15 cellular contexts compared by ENCODE assay signal in genomic region chr1:70195342-70195741, GRCh38.
DNase-seq lines count a peak whose midpoint lies in the region; ATAC-seq lines count a peak whose summit lies in the region.
"Had no signal": no experiment of that assay in that cellular context is flagged by ENCODE, and none has a peak within 500 bp of the region (broad histone marks: within the 10 kb centered on the region; RNA-seq: fewer than 3 reads in every experiment).

No MANE protein-coding gene starts in this region.

- no peaks in the 10 kb centered on the region for H3K27me3 Mint-ChIP-seq in stimulated activated naive B cell treated with anti-CD40 and anti-IgM and Interleukin-4, amounts not matched to agents 10 μg/mL and 1 μg/mL and 100 μg/mL, for 72 hours
- no peaks in the 10 kb centered on the region for H3K27me3 Mint-ChIP-seq in activated T-cell treated with anti-CD3 and anti-CD28 coated beads, Interleukin-2, amount 50 U/mL, for 24 hours
- H3K27me3 Mint-ChIP-seq: activated CD4-positive, alpha-beta T cell treated with anti-CD3 and anti-CD28 coated beads, Interleukin-2, amount 10 ng/mL, durations not matched to agents 7 days and 5 days had no signal

- ATAC-seq in GM19372 (IDR thresholded peaks at IDR 0.05; ENCODE audit: low read depth, unreplicated experiment) = peak; percentile 85
- ATAC-seq in HG02623 (IDR thresholded peaks at IDR 0.05; ENCODE audit: unreplicated experiment) = peak; percentile 73
- ATAC-seq in HG03378 (IDR thresholded peaks at IDR 0.05; ENCODE audit: unreplicated experiment) = peak; percentile 81
- peak in 1 of 2 donors; percentile 58 for ATAC-seq in stimulated activated naive B cell treated with anti-CD40 and anti-IgM and Interleukin-4, amounts not matched to agents 10 μg/mL and 1 μg/mL and 100 μg/mL, for 72 hours (replicated peaks)
- ATAC-seq in HG02870 (IDR thresholded peaks at IDR 0.05; ENCODE audit: unreplicated experiment) = no peak
- ATAC-seq: left cardiac atrium, pancreas had no signal

- peaks cover 4 to 12% of the 10 kb centered on the region in 2 donors for H3K36me3 Mint-ChIP-seq in stimulated activated naive B cell treated with anti-CD40 and anti-IgM and Interleukin-4, amounts not matched to agents 10 μg/mL and 1 μg/mL and 100 μg/mL, for 72 hours
- peaks cover 22% of the 10 kb centered on the region for H3K36me3 Mint-ChIP-seq in activated T-cell treated with anti-CD3 and anti-CD28 coated beads, Interleukin-2, amount 50 U/mL, for 24 hours (ENCODE audit: low read depth)

- H3K9me3 Mint-ChIP-seq in stimulated activated naive B cell treated with anti-CD40 and anti-IgM and Interleukin-4, amounts not matched to agents 10 μg/mL and 1 μg/mL and 100 μg/mL, for 72 hours = no peaks in the 10 kb centered on the region
- no peaks in the 10 kb centered on the region for H3K9me3 Mint-ChIP-seq in activated T-cell treated with anti-CD3 and anti-CD28 coated beads, Interleukin-2, amount 50 U/mL, for 24 hours
- H3K9me3 Mint-ChIP-seq: activated CD4-positive, alpha-beta T cell treated with anti-CD3 and anti-CD28 coated beads, Interleukin-2, amount 10 ng/mL, durations not matched to agents 7 days and 5 days had no signal

- peaks cover 2 to 7% of the 10 kb centered on the region in 2 donors for H3K4me1 Mint-ChIP-seq in stimulated activated naive B cell treated with anti-CD40 and anti-IgM and Interleukin-4, amounts not matched to agents 10 μg/mL and 1 μg/mL and 100 μg/mL, for 72 hours
- H3K4me1 Mint-ChIP-seq in activated T-cell treated with anti-CD3 and anti-CD28 coated beads, Interleukin-2, amount 50 U/mL, for 24 hours (ENCODE audit: low read depth) = peaks cover 20% of the 10 kb centered on the region
- H3K4me1 Mint-ChIP-seq: CD14-positive monocyte had no signal

- peak overlapping the region; percentile 25 for H3K27ac Mint-ChIP-seq in stimulated activated naive B cell treated with anti-CD40 and anti-IgM and Interleukin-4, amounts not matched to agents 10 μg/mL and 1 μg/mL and 100 μg/mL, for 72 hours
- no peak overlapping the region for H3K27ac Mint-ChIP-seq in activated T-cell treated with anti-CD3 and anti-CD28 coated beads, Interleukin-2, amount 50 U/mL, for 24 hours
- H3K27ac Mint-ChIP-seq: activated CD4-positive, alpha-beta T cell treated with anti-CD3 and anti-CD28 coated beads, Interleukin-2, amount 10 ng/mL, durations not matched to agents 7 days and 5 days; T-helper 2 cell treated with Interferon-gamma antibody and Interleukin-4, amounts not matched to agents 5 μg/mL and 100 μg/mL, for 36 hours had no signal

- DNase-seq in stimulated activated naive B cell treated with anti-CD40 and anti-IgM and Interleukin-4, amounts not matched to agents 10 μg/mL and 1 μg/mL and 100 μg/mL, for 72 hours = no peak
- DNase-seq in SIG-M5 treated with dmso at 0.1 percent for 504 hours (lab: John Stamatoyannopoulos, UW; ENCODE audit: unreplicated experiment) = no peak
- no peak for DNase-seq in activated T-cell treated with anti-CD3 and anti-CD28 coated beads, Interleukin-2, amount 50 U/mL, for 24 hours
- DNase-seq: activated CD4-positive, alpha-beta T cell treated with anti-CD3 and anti-CD28 coated beads, Interleukin-2, amount 10 ng/mL, durations not matched to agents 7 days and 5 days; DMS79 treated with DMSO at 0.1 percent for 48 hours; head of caudate nucleus; left cardiac atrium; NCI-H1930; pancreas had no signal

- H3K4me3 Mint-ChIP-seq in stimulated activated naive B cell treated with anti-CD40 and anti-IgM and Interleukin-4, amounts not matched to agents 10 μg/mL and 1 μg/mL and 100 μg/mL, for 72 hours = no peak overlapping the region
- no peak overlapping the region for H3K4me3 Mint-ChIP-seq in activated T-cell treated with anti-CD3 and anti-CD28 coated beads, Interleukin-2, amount 50 U/mL, for 24 hours
- H3K4me3 Mint-ChIP-seq: activated CD4-positive, alpha-beta T cell treated with anti-CD3 and anti-CD28 coated beads, Interleukin-2, amount 10 ng/mL, durations not matched to agents 7 days and 5 days; CD14-positive monocyte; T-helper 2 cell treated with Interferon-gamma antibody and Interleukin-4, amounts not matched to agents 5 μg/mL and 100 μg/mL, for 36 hours had no signal
